1 cellular context compared by ENCODE assay signal in genomic region chr18:32772580-32773186, GRCh38.
TF ChIP-seq lines count a peak whose summit lies in the region.

Gene KLHL14, minus strand, starts transcription at chr18:32773023. Its CDS starts 2,432 bp downstream, at chr18:32770591.

TF ChIP-seq in HEK293, 187 proteins besides CTCF, POLR2A, EP300 and RAD21 (continued from another document and continues in another):
- no peak for TF ChIP-seq ZSCAN5A (tag by site-specific recombination; IDR thresholded peaks at IDR 0.05)
- TF ChIP-seq ZNF555 (tag by site-specific recombination; conservative IDR thresholded peaks at IDR 0.05) = no peak
- no peak for TF ChIP-seq BCL11A (tag by site-specific recombination; IDR thresholded peaks at IDR 0.05; ENCODE audit: low read depth)
- 0 out of 2 replicates have a peak, but pooled peaks have one; percentile 3 for TF ChIP-seq PATZ1 (tag by site-specific recombination; IDR thresholded peaks at IDR 0.05)
- 0 out of 2 replicates have a peak, but pooled peaks have one; percentile 3 for TF ChIP-seq GLIS2 (tag by site-specific recombination; IDR thresholded peaks at IDR 0.05)
- no peak for TF ChIP-seq ZNF645 (tag by site-specific recombination; IDR thresholded peaks at IDR 0.05)
- TF ChIP-seq KLF7 (tag by site-specific recombination; IDR thresholded peaks at IDR 0.05; ENCODE audit: borderline replicate concordance) = no peak
- no peak for TF ChIP-seq ZNF266 (tag by site-specific recombination; IDR thresholded peaks at IDR 0.05; ENCODE audit: low read depth)
- TF ChIP-seq ZBTB44 (tag by site-specific recombination; IDR thresholded peaks at IDR 0.05) = no peak
- TF ChIP-seq ELK4 (IDR thresholded peaks at IDR 0.05; ENCODE audit: borderline replicate concordance, low read depth, low read length) = no peak
- TF ChIP-seq BCL11B (tag by site-specific recombination; IDR thresholded peaks at IDR 0.05; ENCODE audit: low read depth) = no peak
- TF ChIP-seq ZBTB26 (tag by site-specific recombination; optimal IDR thresholded peaks at IDR 0.05) = no peak
- TF ChIP-seq ZNF239 (tag by site-specific recombination; IDR thresholded peaks at IDR 0.05) = no peak
- TF ChIP-seq ZNF223 (tag by site-specific recombination; IDR thresholded peaks at IDR 0.05) = no peak
- TF ChIP-seq ZNF174 (tag by site-specific recombination; IDR thresholded peaks at IDR 0.05) = no peak
- TF ChIP-seq SETDB1 (IDR thresholded peaks at IDR 0.05; ENCODE audit: insufficient read length, low read length) = no peak
- TF ChIP-seq HOXA7 (CRISPR knock-in tag; IDR thresholded peaks at IDR 0.05; ENCODE audit: borderline replicate concordance) = no peak
- TF ChIP-seq GLIS1 (tag by site-specific recombination; IDR thresholded peaks at IDR 0.05) = no peak
- TF ChIP-seq PRDM1 (tag by site-specific recombination; IDR thresholded peaks at IDR 0.05) = peak; percentile 87
- no peak for TF ChIP-seq ZNF10 (tag by site-specific recombination; IDR thresholded peaks at IDR 0.05)
- TF ChIP-seq ZNF596 (tag by site-specific recombination; IDR thresholded peaks at IDR 0.05) = peak; percentile 68
- TF ChIP-seq ZNF514 (tag by site-specific recombination; IDR thresholded peaks at IDR 0.05) = no peak
- no peak for TF ChIP-seq ZNF791 (tag by site-specific recombination; IDR thresholded peaks at IDR 0.05)
- TF ChIP-seq ZNF324 (tag by site-specific recombination; IDR thresholded peaks at IDR 0.05) = no peak
- no peak for TF ChIP-seq GFI1B (tag by site-specific recombination; IDR thresholded peaks at IDR 0.05)
- no peak for TF ChIP-seq ZNF423 (tag by site-specific recombination; IDR thresholded peaks at IDR 0.05)
- TF ChIP-seq ZNF558 (tag by site-specific recombination; IDR thresholded peaks at IDR 0.05) = no peak
- no peak for TF ChIP-seq TRIM28 (IDR thresholded peaks at IDR 0.05; ENCODE audit: borderline replicate concordance, low read length)
- no peak for TF ChIP-seq ZNF146 (tag by site-specific recombination; IDR thresholded peaks at IDR 0.05)
- no peak for TF ChIP-seq ZNF473 (tag by site-specific recombination; IDR thresholded peaks at IDR 0.05)
- no peak for TF ChIP-seq ZNF391 (tag by site-specific recombination; IDR thresholded peaks at IDR 0.05; ENCODE audit: borderline replicate concordance, low read depth)
- TF ChIP-seq ZNF148 (tag by site-specific recombination; IDR thresholded peaks at IDR 0.05; ENCODE audit: borderline replicate concordance) = no peak
- TF ChIP-seq ZNF621 (tag by site-specific recombination; IDR thresholded peaks at IDR 0.05) = no peak
- no peak for TF ChIP-seq ZNF76 (tag by site-specific recombination; IDR thresholded peaks at IDR 0.05; ENCODE audit: borderline replicate concordance, low read depth)
- TF ChIP-seq ZNF518A (tag by site-specific recombination; conservative IDR thresholded peaks at IDR 0.05; ENCODE audit: low read depth) = no peak
- no peak for TF ChIP-seq ZNF610 (tag by site-specific recombination; IDR thresholded peaks at IDR 0.05; ENCODE audit: borderline replicate concordance)
- TF ChIP-seq ZNF335 (tag by site-specific recombination; conservative IDR thresholded peaks at IDR 0.05) = peak; percentile 22; the same call in 1 of the 2 replicates
- no peak for TF ChIP-seq ZSCAN16 (tag by site-specific recombination; IDR thresholded peaks at IDR 0.05)
- TF ChIP-seq ZNF202 (tag by site-specific recombination; IDR thresholded peaks at IDR 0.05; ENCODE audit: borderline replicate concordance) = no peak
- TF ChIP-seq ZNF211 (tag by site-specific recombination; IDR thresholded peaks at IDR 0.05; ENCODE audit: low read depth) = no peak
- TF ChIP-seq ZNF548 (tag by site-specific recombination; IDR thresholded peaks at IDR 0.05) = no peak
- 0 out of 2 replicates have a peak, but pooled peaks have one; percentile 46 for TF ChIP-seq ZNF366 (tag by site-specific recombination; conservative IDR thresholded peaks at IDR 0.05)
- TF ChIP-seq ZNF112 (tag by site-specific recombination; IDR thresholded peaks at IDR 0.05) = no peak
- TF ChIP-seq ZNF549 (tag by site-specific recombination; IDR thresholded peaks at IDR 0.05) = no peak
- TF ChIP-seq ZNF785 (tag by site-specific recombination; IDR thresholded peaks at IDR 0.05) = no peak
- TF ChIP-seq ZNF501 (tag by site-specific recombination; IDR thresholded peaks at IDR 0.05) = no peak
- TF ChIP-seq ZNF529 (tag by site-specific recombination; IDR thresholded peaks at IDR 0.05; ENCODE audit: insufficient replicate concordance) = no peak
- TF ChIP-seq HOXD13 (CRISPR knock-in tag; IDR thresholded peaks at IDR 0.05; ENCODE audit: borderline replicate concordance) = no peak
- TF ChIP-seq ZNF398 (tag by site-specific recombination; IDR thresholded peaks at IDR 0.05) = 0 out of 2 replicates have a peak, but pooled peaks have one; percentile 30
- no peak for TF ChIP-seq ZNF155 (tag by site-specific recombination; IDR thresholded peaks at IDR 0.05)
- TF ChIP-seq ZNF350 (tag by site-specific recombination; IDR thresholded peaks at IDR 0.05) = no peak
